In the genomic region with DNA sequence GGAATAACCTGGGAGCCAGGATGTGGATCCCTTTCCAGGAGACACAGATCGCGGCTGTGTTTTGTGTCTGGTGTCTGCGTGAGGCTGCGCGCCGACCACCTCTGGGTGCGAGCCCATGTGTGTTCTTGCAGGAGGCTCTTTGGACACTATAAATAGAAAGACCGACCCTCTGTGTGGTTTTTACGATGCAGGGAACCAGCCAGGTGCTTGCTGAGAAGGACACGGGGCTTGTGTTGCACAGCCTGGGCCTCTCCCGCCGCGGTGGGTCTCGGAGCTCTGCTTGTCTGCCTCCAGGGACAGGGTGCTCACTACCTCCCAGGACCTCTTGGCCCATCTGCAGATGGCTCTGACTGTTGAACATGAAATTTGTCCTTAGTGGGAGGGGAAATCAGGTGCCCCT, we compare ENCODE assay signal across 1 cellular context.
TF ChIP-seq lines count a peak whose summit lies in the region.

No MANE protein-coding gene starts in this region.

TF ChIP-seq in endothelial cell of umbilical vein, 7 proteins besides CTCF, POLR2A, EP300 and RAD21:
- TF ChIP-seq POLR2AphosphoS5 (IDR thresholded peaks at IDR 0.05; ENCODE audit: insufficient read depth, low read depth, low read length) (no peak), GATA2 (IDR thresholded peaks at IDR 0.05; ENCODE audit: insufficient read depth, insufficient read length, low read depth, low read length) (no peak), EZH2 (IDR thresholded peaks at IDR 0.05; ENCODE audit: borderline replicate concordance, low read depth, low read length, severe bottlenecking) (peak; percentile 54), MYC (IDR thresholded peaks at IDR 0.05; ENCODE audit: low read depth, low read length) (no peak)
